ENCODE assay signal across 19 cellular contexts in genomic region chr4:156196722-156197121, GRCh38.
"Had no signal": no experiment of that assay in that cellular context is flagged by ENCODE, and none has a peak within 500 bp of the region (broad histone marks: within the 10 kb centered on the region; RNA-seq: fewer than 3 reads in every experiment).

No MANE protein-coding gene starts in this region.

- H3K27ac ChIP-seq: dorsolateral prefrontal cortex, heart right ventricle, neural progenitor cell, pancreas had no signal

- H3K9ac ChIP-seq: neural progenitor cell had no signal

- H3K9me3 ChIP-seq: heart right ventricle, mucosa of descending colon, pancreas had no signal

- ATAC-seq: heart right ventricle; left lobe of liver; mucosa of descending colon; natural killer cell treated with Interleukin-12 subunit alpha and Interleukin-12 subunit beta and Interleukin-15 and Interleukin-18, amount 100 ng/mL, for 72 hours; pancreas; right cardiac atrium had no signal

- H3K27me3 Mint-ChIP-seq: natural killer cell treated with Interleukin-12 subunit alpha and Interleukin-12 subunit beta and Interleukin-15 and Interleukin-18, amount 100 ng/mL, for 72 hours; progenitor cell of endocrine pancreas; type B pancreatic cell had no signal

- H3K27ac Mint-ChIP-seq: natural killer cell treated with Interleukin-12 subunit alpha and Interleukin-12 subunit beta and Interleukin-15 and Interleukin-18, amount 100 ng/mL, for 72 hours; neural progenitor cell; progenitor cell of endocrine pancreas; type B pancreatic cell had no signal

- H3K4me2 ChIP-seq: neural progenitor cell had no signal

- H2AFZ ChIP-seq: neural progenitor cell had no signal

- H3K4me1 ChIP-seq: heart right ventricle, neural progenitor cell, pancreas had no signal

- DNase-seq: cortex of kidney; dorsolateral prefrontal cortex; effector CD8-positive, alpha-beta T cell; heart right ventricle; hypothalamus; islet precursor cell; mammary epithelial cell; mucosa of descending colon; occipital lobe; pancreas; right cardiac atrium; small intestine; stimulated activated CD4-positive, alpha-beta T cell treated with anti-CD3 and anti-CD28 coated beads, Interleukin-2, amount 100 ng/mL, for 48 hours; stimulated activated naive CD4-positive, alpha-beta T cell treated with Interleukin-2 at 50 U/mL for 16 hours had no signal

- H3K4me3 ChIP-seq: dorsolateral prefrontal cortex, heart right ventricle, mucosa of descending colon, neural progenitor cell, pancreas had no signal

- H3K36me3 Mint-ChIP-seq: natural killer cell treated with Interleukin-12 subunit alpha and Interleukin-12 subunit beta and Interleukin-15 and Interleukin-18, amount 100 ng/mL, for 72 hours; type B pancreatic cell had no signal

- H3K4me3 Mint-ChIP-seq: natural killer cell treated with Interleukin-12 subunit alpha and Interleukin-12 subunit beta and Interleukin-15 and Interleukin-18, amount 100 ng/mL, for 72 hours; neural progenitor cell; type B pancreatic cell had no signal

- H3K36me3 ChIP-seq: heart right ventricle, neural progenitor cell, pancreas had no signal

- H3K27me3 ChIP-seq: dorsolateral prefrontal cortex, heart right ventricle, neural progenitor cell, pancreas had no signal

- H3K9me3 Mint-ChIP-seq: neural progenitor cell had no signal
